ENCODE assay signal across 4 cellular contexts in genomic region chr10:44459677-44460076, GRCh38.
"Had no signal": no experiment of that assay in that cellular context is flagged by ENCODE, and none has a peak within 500 bp of the region (broad histone marks: within the 10 kb centered on the region; RNA-seq: fewer than 3 reads in every experiment).

No MANE protein-coding gene starts in this region.

- H3K4me3 ChIP-seq: GM23338 had no signal

- DNase-seq: H9, HCEC 1CT, IMR-90 had no signal

- H3K27ac Mint-ChIP-seq: GM23338 had no signal

- H3K4me3 Mint-ChIP-seq: GM23338, H9 had no signal

- H3K4me1 Mint-ChIP-seq: H9 had no signal

- ATAC-seq: GM23338 had no signal
